Comparison of ENCODE assay signal across 20 cellular contexts in the genomic region with DNA sequence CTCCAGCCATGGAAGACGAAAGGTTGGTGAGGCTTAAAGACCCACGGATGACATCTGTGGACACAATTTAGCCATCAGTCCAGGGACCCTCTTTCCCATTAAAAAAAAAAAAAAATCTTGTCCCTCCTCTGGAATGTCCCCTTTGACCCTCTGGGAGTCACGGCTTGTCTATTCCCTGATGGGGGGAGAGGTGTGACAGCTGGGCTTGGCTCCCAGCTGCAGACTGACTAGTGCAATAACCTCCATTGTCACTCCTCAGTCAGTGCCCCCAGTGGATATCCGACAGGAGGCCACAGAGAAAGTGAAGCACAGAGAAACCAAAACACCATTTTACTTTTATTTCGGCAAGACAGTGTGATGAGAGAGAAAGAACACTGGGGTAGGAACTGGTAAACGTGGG. TPM values are rescaled to one million over a fixed set of nuclear protein-coding genes. Genes with fewer than 3 reads are reported as not detected.
DNase-seq lines count a peak whose midpoint lies in the region; ATAC-seq and TF ChIP-seq lines count a peak whose summit lies in the region.
"Had no signal": no experiment of that assay in that cellular context is flagged by ENCODE, and none has a peak within 500 bp of the region (broad histone marks: within the 10 kb centered on the region; RNA-seq: fewer than 3 reads in every experiment).

No MANE protein-coding gene starts in this region.

- no peaks in the 10 kb centered on the region for H3K79me1 ChIP-seq in neuronal stem cell (ENCODE audit: low read depth, low read length)

- H3K4me3 ChIP-seq in left ventricle myocardium inferior: no peak overlapping the region
- no peak overlapping the region for H3K4me3 ChIP-seq in neuronal stem cell (ENCODE audit: low read length in 2 of 2)
- H3K4me3 ChIP-seq in vagina: no peak overlapping the region
- H3K4me3 ChIP-seq: GM23248 had no signal

- H2AK5ac ChIP-seq in neuronal stem cell (ENCODE audit: low read depth, low read length): no peak overlapping the region

- H3K9ac ChIP-seq in neuronal stem cell (ENCODE audit: low read depth, low read length, poor library complexity): no peak overlapping the region
- H3K9ac ChIP-seq: GM23248 had no signal

- peaks cover 74% of the 10 kb centered on the region for H3K4me1 Mint-ChIP-seq in endothelial cell (ENCODE audit: unreplicated experiment)

- H3K14ac ChIP-seq in neuronal stem cell (ENCODE audit: low read length): no peak overlapping the region

- TF ChIP-seq CTCF in left ventricle myocardium inferior (IDR thresholded peaks at IDR 0.05; ENCODE audit: borderline replicate concordance) (no peak), endothelial cell (IDR thresholded peaks at IDR 0.05; ENCODE audit: unreplicated experiment) (no peak), vagina (IDR thresholded peaks at IDR 0.05) (no peak)

- H3K4ac ChIP-seq in neuronal stem cell (ENCODE audit: low read length): no peak overlapping the region

- H3K27ac ChIP-seq in left ventricle myocardium inferior (replicated peaks) (peak overlapping the region; percentile 42), neuronal stem cell (replicated peaks; ENCODE audit: low read length) (no peak overlapping the region), vagina (no peak overlapping the region)
- H3K27ac ChIP-seq: GM23248, RWPE1 had no signal

- H3K36me3 ChIP-seq in left ventricle myocardium inferior (peaks cover 20% of the 10 kb centered on the region), neuronal stem cell (replicated peaks in 1 of 2; ENCODE audit: control insufficient read depth in 2 of 2, insufficient read depth in 2 of 2, low read length in 2 of 2) (no peaks in the 10 kb centered on the region), vagina (no peaks in the 10 kb centered on the region)
- H3K36me3 ChIP-seq: BE2C had no signal

- H2BK12ac ChIP-seq in neuronal stem cell (ENCODE audit: low read length): no peak overlapping the region

- H2BK5ac ChIP-seq in neuronal stem cell (ENCODE audit: low read length): no peak overlapping the region

- H3K4me1 ChIP-seq in left ventricle myocardium inferior (peaks cover 99% of the 10 kb centered on the region), neuronal stem cell (ENCODE audit: control insufficient read depth in 2 of 2, insufficient read depth in 1 of 2, low read depth in 1 of 2, low read length in 2 of 2) (peaks cover 9 to 23% of the 10 kb centered on the region in 2 donors), vagina (peaks cover 27% of the 10 kb centered on the region)
- H3K4me1 ChIP-seq: BE2C had no signal

- no peak overlapping the region for H3K4me2 ChIP-seq in neuronal stem cell (ENCODE audit: insufficient read depth, low read length, poor library complexity, severe bottlenecking)

- H3K23ac ChIP-seq in neuronal stem cell (ENCODE audit: low read depth, low read length, poor library complexity): no peak overlapping the region

- DNase-seq in left ventricle myocardium inferior: no peak
- DNase-seq in Right ventricle myocardium inferior (ENCODE audit: missing footprints): no peak
- no peak for DNase-seq in endothelial cell (ENCODE audit: low spot score)
- DNase-seq in neuronal stem cell (ENCODE audit: low spot score): no peak
- DNase-seq in mesenteric fat pad (ENCODE audit: low spot score): no peak
- DNase-seq in NCI-H1417 treated with DMSO at 0.1 percent for 48 hours (lab: John Stamatoyannopoulos, UW): no peak
- DNase-seq in vagina (ENCODE audit: extremely low spot score in 2 of 2): no peak
- DNase-seq: BE2C; Caco-2; CD4-positive, CD25-positive, alpha-beta regulatory T cell; NCI-H1092 treated with DMSO at 0.1 percent for 48 hours; NCI-H2081 treated with DMSO at 0.1 percent for 48 hours; NCI-H510A; NCI-H748 treated with DMSO at 0.1 percent for 48 hours; OCI-M1 had no signal

- H3K18ac ChIP-seq in neuronal stem cell (ENCODE audit: low read length): no peak overlapping the region

- H3K4me3 Mint-ChIP-seq in endothelial cell (ENCODE audit: unreplicated experiment): peak overlapping the region; percentile 76
- H3K4me3 Mint-ChIP-seq: CD4-positive, CD25-positive, alpha-beta regulatory T cell had no signal

- no CpG with 5 or more reads among the region's 6 CpGs for WGBS in neuronal stem cell (ENCODE audit: extremely low coverage in 2 of 2, insufficient read length in 2 of 2, insufficient replicate concordance in 1 of 2), 2 donors

- peaks cover 65% of the 10 kb centered on the region for H3K36me3 Mint-ChIP-seq in endothelial cell (ENCODE audit: low read depth, unreplicated experiment)
- H3K36me3 Mint-ChIP-seq: CD4-positive, CD25-positive, alpha-beta regulatory T cell had no signal

- intact Hi-C loops in left ventricle myocardium inferior (cut with micrococcal nuclease): no loop called here
- intact Hi-C loops in Right ventricle myocardium inferior (cut with DNase I): no loop called here
- intact Hi-C loops in vagina (cut with DNase I): loop anchor here (5.0 kb wide), 1 partner anchor 83 kb away; no protein-coding TSS in a partner anchor

- ATAC-seq in Right ventricle myocardium inferior: no peak
- ATAC-seq: HCT116 had no signal

- H2BK120ac ChIP-seq in neuronal stem cell (ENCODE audit: low read depth, low read length): no peak overlapping the region

- H3K9me3 ChIP-seq in left ventricle myocardium inferior (replicated peaks) (no peaks in the 10 kb centered on the region), neuronal stem cell (replicated peaks in 1 of 2; ENCODE audit: control insufficient read depth in 2 of 2, insufficient read depth in 1 of 2, low read depth in 1 of 2, low read length in 2 of 2) (peaks cover 5 to 8% of the 10 kb centered on the region in 2 donors), vagina (no peaks in the 10 kb centered on the region)
- H3K9me3 ChIP-seq: BE2C, Caco-2 had no signal

- H3K27ac Mint-ChIP-seq in endothelial cell (ENCODE audit: unreplicated experiment): peak overlapping the region; percentile 58
- H3K27ac Mint-ChIP-seq: CD4-positive, CD25-positive, alpha-beta regulatory T cell had no signal

- H4K8ac ChIP-seq in neuronal stem cell (ENCODE audit: low read depth, low read length): no peak overlapping the region

- H2AFZ ChIP-seq in neuronal stem cell (ENCODE audit: low read length): peak overlapping the region; percentile 21
- H2AFZ ChIP-seq: GM23248 had no signal

- no peak overlapping the region for H2BK15ac ChIP-seq in neuronal stem cell (ENCODE audit: low read length)

- no peaks in the 10 kb centered on the region for H3K9me3 Mint-ChIP-seq in endothelial cell (ENCODE audit: unreplicated experiment)

- TF ChIP-seq POLR2A in vagina (IDR thresholded peaks at IDR 0.05): no peak

- peaks cover 24% of the 10 kb centered on the region for H3K27me3 Mint-ChIP-seq in endothelial cell (ENCODE audit: unreplicated experiment)

- H3K27me3 ChIP-seq in left ventricle myocardium inferior (ENCODE audit: low read depth) (peaks cover 88% of the 10 kb centered on the region), neuronal stem cell (ENCODE audit: control insufficient read depth in 3 of 3, insufficient read depth in 3 of 3, low read depth in 1 of 3, low read length in 3 of 3) (peaks cover 0 to 88% (median 53%) of the 10 kb centered on the region in 3 experiments), vagina (peaks cover 6% of the 10 kb centered on the region)

- H4K91ac ChIP-seq in neuronal stem cell (ENCODE audit: low read depth, low read length, poor library complexity): no peak overlapping the region

RNA-seq across cellular contexts. Expression of a gene that starts 2.7 kb away (rescaled TPM):
- 1.2 TPM for total RNA-seq in left ventricle myocardium inferior
- total RNA-seq in Right ventricle myocardium inferior: 0.70 TPM
- total RNA-seq in endothelial cell (ENCODE audit: unreplicated experiment): 8.6 TPM
- not detected for polyA plus RNA-seq in neuronal stem cell (2013, experiment 1 of 2)
- polyA plus RNA-seq in neuronal stem cell (2013, experiment 2 of 2): not detected
- total RNA-seq in mesenteric fat pad: 2.0 TPM
- 0.74 TPM for total RNA-seq in vagina
- total RNA-seq: A172, Caco-2, GM23248, LHCN-M2 had no signal
- polyA plus RNA-seq: GM23248 had no signal

RNA-seq across cellular contexts. Expression of a gene that starts 7.4 kb away (rescaled TPM):
- 40.0 TPM for total RNA-seq in left ventricle myocardium inferior
- 43.1 TPM for total RNA-seq in Right ventricle myocardium inferior
- total RNA-seq in endothelial cell (ENCODE audit: unreplicated experiment): 490 TPM
- 0.07 TPM for polyA plus RNA-seq in neuronal stem cell (2013, experiment 1 of 2)
- 0.07 TPM for polyA plus RNA-seq in neuronal stem cell (2013, experiment 2 of 2)
- 84.0 TPM for total RNA-seq in mesenteric fat pad
- 34.9 TPM for total RNA-seq in vagina
- total RNA-seq: GM23248 had no signal
- polyA plus RNA-seq: GM23248 had no signal

RNA-seq across cellular contexts. Expression of a gene that starts 15.0 kb away (rescaled TPM):
- total RNA-seq in left ventricle myocardium inferior (5.0 TPM), Right ventricle myocardium inferior (6.4 TPM), endothelial cell (ENCODE audit: unreplicated experiment) (17.0 TPM), mesenteric fat pad (4.0 TPM), vagina (0.98 TPM)
- 11.4 TPM for polyA plus RNA-seq in neuronal stem cell (2013, experiment 1 of 2)
- 11.7 TPM for polyA plus RNA-seq in neuronal stem cell (2013, experiment 2 of 2)

RNA-seq across cellular contexts. Expression of a gene that starts 45.5 kb away (rescaled TPM):
- total RNA-seq in left ventricle myocardium inferior (2.7 TPM), Right ventricle myocardium inferior (3.8 TPM), endothelial cell (ENCODE audit: unreplicated experiment) (32.4 TPM), mesenteric fat pad (11.3 TPM), vagina (9.8 TPM)
- polyA plus RNA-seq in neuronal stem cell (2013, experiment 1 of 2): 14.2 TPM
- polyA plus RNA-seq in neuronal stem cell (2013, experiment 2 of 2): 14.6 TPM
